Comparison of ENCODE assay signal across 1 cellular context in genomic region chr18:9334351-9335254, GRCh38.
TF ChIP-seq lines count a peak whose summit lies in the region.

Gene TWSG1, plus strand, starts transcription at chr18:9334773. Its CDS starts 2,457 bp downstream, at chr18:9337230.

TF ChIP-seq in HCT116, 20 proteins besides CTCF, POLR2A, EP300 and RAD21 (continued from another document):
- TF ChIP-seq ZBTB33 (IDR thresholded peaks at IDR 0.05; ENCODE audit: extremely low read depth, insufficient replicate concordance, low read length), result no peak
- peak; percentile 86 for TF ChIP-seq EGR1 (IDR thresholded peaks at IDR 0.05; ENCODE audit: low read depth)
- TF ChIP-seq ATF3 (IDR thresholded peaks at IDR 0.05), result no peak
- no peak for TF ChIP-seq EZH2phosphoT487 (IDR thresholded peaks at IDR 0.05; ENCODE audit: borderline replicate concordance)
- peak; percentile 97 for TF ChIP-seq ZFX (IDR thresholded peaks at IDR 0.05)
